Comparison of ENCODE assay signal across 1 cellular context in the genomic region with DNA sequence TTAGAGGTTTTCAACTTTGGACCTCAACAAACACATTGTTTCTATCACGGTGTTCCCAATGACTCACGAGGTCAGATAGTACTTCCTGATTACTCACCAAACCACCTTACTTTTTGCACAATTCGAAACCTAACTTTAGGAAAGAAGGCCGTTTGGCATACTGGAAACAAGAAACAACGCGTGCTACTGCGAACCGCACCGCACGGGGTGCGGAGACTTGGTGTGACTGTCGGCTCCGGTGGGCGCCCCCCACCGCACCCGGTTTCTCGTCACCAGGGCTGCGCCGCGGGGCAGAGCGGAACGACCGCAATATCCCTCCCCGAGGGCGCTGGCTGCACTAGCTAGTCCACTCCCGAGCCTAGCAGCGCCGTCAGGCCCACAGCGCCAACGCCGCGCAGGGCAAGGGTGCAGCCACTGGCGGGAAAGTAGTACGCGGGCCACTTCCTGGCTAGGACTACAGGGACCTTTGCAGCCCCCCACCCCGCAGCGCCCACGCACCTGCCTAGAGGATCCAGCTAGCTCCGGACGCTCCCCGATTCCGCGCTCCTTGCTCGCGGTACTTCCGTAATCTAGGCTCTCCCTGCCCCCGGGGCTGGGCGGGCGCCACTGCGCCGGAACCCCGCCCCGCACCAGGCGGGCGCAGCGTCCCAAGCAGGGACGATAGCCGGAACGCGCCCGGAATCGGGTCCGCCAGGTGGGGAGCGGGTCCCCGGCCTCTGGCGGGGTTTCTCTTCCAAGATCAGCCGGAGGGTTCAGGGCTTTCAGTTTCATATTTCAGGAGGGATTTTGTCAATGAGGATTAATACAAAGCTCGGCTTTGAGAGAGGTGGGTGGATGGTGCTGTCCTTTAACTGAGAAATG.
TF ChIP-seq lines count a peak whose summit lies in the region.

Gene PARP4 (minus strand): TSS at position 571 of the 861 bp plus-strand sequence. CDS start 9,002 bp downstream, outside the sequence.

TF ChIP-seq in K562, 482 proteins besides CTCF, POLR2A, EP300 and RAD21 (continued from another document and continues in another):
- peak; percentile 87; the same call in 1 of the 2 replicates for TF ChIP-seq NKRF (IDR thresholded peaks at IDR 0.05; ENCODE audit: borderline replicate concordance)
- TF ChIP-seq ELF4 (CRISPR knock-in tag; IDR thresholded peaks at IDR 0.05): no peak
- peak; percentile 96 for TF ChIP-seq POLR2G (IDR thresholded peaks at IDR 0.05; ENCODE audit: low read depth, low read length)
- no peak for TF ChIP-seq NFATC3 (IDR thresholded peaks at IDR 0.05)
- TF ChIP-seq GATAD2A (IDR thresholded peaks at IDR 0.05): no peak
- peak; percentile 74; the same call in 1 of the 2 replicates for TF ChIP-seq SIN3B (IDR thresholded peaks at IDR 0.05; ENCODE audit: low read depth)
- 0 out of 2 replicates have a peak, but pooled peaks have one; percentile 57 for TF ChIP-seq FOXJ2 (tag; IDR thresholded peaks at IDR 0.05)
- TF ChIP-seq PML (IDR thresholded peaks at IDR 0.05; ENCODE audit: low read length): peak; percentile 41; the same call in 1 of the 2 replicates
- TF ChIP-seq SRF (CRISPR knock-in tag; IDR thresholded peaks at IDR 0.05): peak in 1 of 2 experiments; percentile 15; a peak in 1 of 4 replicates
- TF ChIP-seq DDX20 (tag; IDR thresholded peaks at IDR 0.05; ENCODE audit: low read depth): no peak
- peak; percentile 42 to 94 (median 80); a peak in 3 of 6 replicates for TF ChIP-seq ZBTB11 (CRISPR knock-in tag; IDR thresholded peaks at IDR 0.05)
- TF ChIP-seq CBX5 (IDR thresholded peaks at IDR 0.05; ENCODE audit: borderline replicate concordance, low read depth): no peak
- no peak for TF ChIP-seq SRSF1 (IDR thresholded peaks at IDR 0.05; ENCODE audit: low read depth, low read length)
- TF ChIP-seq ZNF354B (CRISPR knock-in tag; IDR thresholded peaks at IDR 0.05): no peak
- TF ChIP-seq DPF2 (IDR thresholded peaks at IDR 0.05): 0 out of 2 replicates have a peak, but pooled peaks have one; percentile 39
- TF ChIP-seq TAF9B (IDR thresholded peaks at IDR 0.05; ENCODE audit: partially characterized antibody): peak; percentile 61
- peak; percentile 93 for TF ChIP-seq FOSL1 (tag; conservative IDR thresholded peaks at IDR 0.05)
- no peak; the same call in 1 of the 2 replicates for TF ChIP-seq ZNF12 (CRISPR knock-in tag; IDR thresholded peaks at IDR 0.05)
- peak; percentile 90 for TF ChIP-seq EP400 (IDR thresholded peaks at IDR 0.05)
- TF ChIP-seq, protein P1, sequence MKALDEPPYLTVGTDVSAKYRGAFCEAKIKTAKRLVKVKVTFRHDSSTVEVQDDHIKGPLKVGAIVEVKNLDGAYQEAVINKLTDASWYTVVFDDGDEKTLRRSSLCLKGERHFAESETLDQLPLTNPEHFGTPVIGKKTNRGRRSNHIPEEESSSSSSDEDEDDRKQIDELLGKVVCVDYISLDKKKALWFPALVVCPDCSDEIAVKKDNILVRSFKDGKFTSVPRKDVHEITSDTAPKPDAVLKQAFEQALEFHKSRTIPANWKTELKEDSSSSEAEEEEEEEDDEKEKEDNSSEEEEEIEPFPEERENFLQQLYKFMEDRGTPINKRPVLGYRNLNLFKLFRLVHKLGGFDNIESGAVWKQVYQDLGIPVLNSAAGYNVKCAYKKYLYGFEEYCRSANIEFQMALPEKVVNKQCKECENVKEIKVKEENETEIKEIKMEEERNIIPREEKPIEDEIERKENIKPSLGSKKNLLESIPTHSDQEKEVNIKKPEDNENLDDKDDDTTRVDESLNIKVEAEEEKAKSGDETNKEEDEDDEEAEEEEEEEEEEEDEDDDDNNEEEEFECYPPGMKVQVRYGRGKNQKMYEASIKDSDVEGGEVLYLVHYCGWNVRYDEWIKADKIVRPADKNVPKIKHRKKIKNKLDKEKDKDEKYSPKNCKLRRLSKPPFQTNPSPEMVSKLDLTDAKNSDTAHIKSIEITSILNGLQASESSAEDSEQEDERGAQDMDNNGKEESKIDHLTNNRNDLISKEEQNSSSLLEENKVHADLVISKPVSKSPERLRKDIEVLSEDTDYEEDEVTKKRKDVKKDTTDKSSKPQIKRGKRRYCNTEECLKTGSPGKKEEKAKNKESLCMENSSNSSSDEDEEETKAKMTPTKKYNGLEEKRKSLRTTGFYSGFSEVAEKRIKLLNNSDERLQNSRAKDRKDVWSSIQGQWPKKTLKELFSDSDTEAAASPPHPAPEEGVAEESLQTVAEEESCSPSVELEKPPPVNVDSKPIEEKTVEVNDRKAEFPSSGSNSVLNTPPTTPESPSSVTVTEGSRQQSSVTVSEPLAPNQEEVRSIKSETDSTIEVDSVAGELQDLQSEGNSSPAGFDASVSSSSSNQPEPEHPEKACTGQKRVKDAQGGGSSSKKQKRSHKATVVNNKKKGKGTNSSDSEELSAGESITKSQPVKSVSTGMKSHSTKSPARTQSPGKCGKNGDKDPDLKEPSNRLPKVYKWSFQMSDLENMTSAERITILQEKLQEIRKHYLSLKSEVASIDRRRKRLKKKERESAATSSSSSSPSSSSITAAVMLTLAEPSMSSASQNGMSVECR (CRISPR knock-in tag; IDR thresholded peaks at IDR 0.05): peak; percentile 53; the same call in 1 of the 2 replicates
- TF ChIP-seq, protein P2, sequence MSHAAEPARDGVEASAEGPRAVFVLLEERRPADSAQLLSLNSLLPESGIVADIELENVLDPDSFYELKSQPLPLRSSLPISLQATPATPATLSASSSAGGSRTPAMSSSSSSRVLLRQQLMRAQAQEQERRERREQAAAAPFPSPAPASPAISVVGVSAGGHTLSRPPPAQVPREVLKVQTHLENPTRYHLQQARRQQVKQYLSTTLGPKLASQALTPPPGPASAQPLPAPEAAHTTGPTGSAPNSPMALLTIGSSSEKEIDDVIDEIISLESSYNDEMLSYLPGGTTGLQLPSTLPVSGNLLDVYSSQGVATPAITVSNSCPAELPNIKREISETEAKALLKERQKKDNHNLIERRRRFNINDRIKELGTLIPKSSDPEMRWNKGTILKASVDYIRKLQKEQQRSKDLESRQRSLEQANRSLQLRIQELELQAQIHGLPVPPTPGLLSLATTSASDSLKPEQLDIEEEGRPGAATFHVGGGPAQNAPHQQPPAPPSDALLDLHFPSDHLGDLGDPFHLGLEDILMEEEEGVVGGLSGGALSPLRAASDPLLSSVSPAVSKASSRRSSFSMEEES (CRISPR knock-in tag; IDR thresholded peaks at IDR 0.05): no peak
- TF ChIP-seq ARID3B (CRISPR knock-in tag; IDR thresholded peaks at IDR 0.05; ENCODE audit: borderline replicate concordance): no peak
- no peak for TF ChIP-seq KAT7 (CRISPR knock-in tag; IDR thresholded peaks at IDR 0.05; ENCODE audit: borderline replicate concordance)
- no peak for TF ChIP-seq ZNF696 (CRISPR knock-in tag; conservative IDR thresholded peaks at IDR 0.05)
- TF ChIP-seq RBM22 (IDR thresholded peaks at IDR 0.05; ENCODE audit: low read depth, low read length, poor library complexity, severe bottlenecking): peak; percentile 47
- TF ChIP-seq PYGO2 (tag; IDR thresholded peaks at IDR 0.05): no peak
- no peak for TF ChIP-seq ARHGAP35 (IDR thresholded peaks at IDR 0.05; ENCODE audit: partially characterized antibody)
- TF ChIP-seq BRD9 (IDR thresholded peaks at IDR 0.05; ENCODE audit: low read depth, partially characterized antibody): no peak
- 0 out of 2 replicates have a peak, but pooled peaks have one; percentile 52 for TF ChIP-seq ZNF766 (CRISPR knock-in tag; conservative IDR thresholded peaks at IDR 0.05)
- no peak for TF ChIP-seq ZKSCAN8 (CRISPR knock-in tag; IDR thresholded peaks at IDR 0.05)
- 0 out of 2 replicates have a peak, but pooled peaks have one; percentile 15 for TF ChIP-seq ETV1 (tag; conservative IDR thresholded peaks at IDR 0.05; ENCODE audit: low read depth)
- TF ChIP-seq HDAC1 (IDR thresholded peaks at IDR 0.05): peak in 1 of 2 experiments; percentile 57; a peak in 1 of 4 replicates
- peak; percentile 87 for TF ChIP-seq SUPT5H (IDR thresholded peaks at IDR 0.05)
- TF ChIP-seq ZBTB12 (CRISPR knock-in tag; IDR thresholded peaks at IDR 0.05): peak; percentile 70
- TF ChIP-seq ZBTB2 (IDR thresholded peaks at IDR 0.05): peak; percentile 47; the same call in 1 of the 2 replicates
- TF ChIP-seq MCM2 (IDR thresholded peaks at IDR 0.05; ENCODE audit: low read depth): no peak
- no peak for TF ChIP-seq ZFPM2 (CRISPR knock-in tag; IDR thresholded peaks at IDR 0.05)
- no peak for TF ChIP-seq MAFG (tag; conservative IDR thresholded peaks at IDR 0.05)
- no peak for TF ChIP-seq ZNF589 (CRISPR knock-in tag; IDR thresholded peaks at IDR 0.05; ENCODE audit: low read depth)
- TF ChIP-seq L3MBTL2 (IDR thresholded peaks at IDR 0.05): peak; percentile 71; the same call in 1 of the 2 replicates
- 0 out of 2 replicates have a peak, but pooled peaks have one; percentile 20 for TF ChIP-seq ZNF584 (CRISPR knock-in tag; IDR thresholded peaks at IDR 0.05; ENCODE audit: low read depth)
- peak; percentile 41; the same call in 1 of the 2 replicates for TF ChIP-seq SMARCE1 (IDR thresholded peaks at IDR 0.05)
- peak; percentile 46 to 72; a peak in 2 of 4 replicates for TF ChIP-seq MNT (conservative IDR thresholded peaks at IDR 0.05)
